In the genomic region with DNA sequence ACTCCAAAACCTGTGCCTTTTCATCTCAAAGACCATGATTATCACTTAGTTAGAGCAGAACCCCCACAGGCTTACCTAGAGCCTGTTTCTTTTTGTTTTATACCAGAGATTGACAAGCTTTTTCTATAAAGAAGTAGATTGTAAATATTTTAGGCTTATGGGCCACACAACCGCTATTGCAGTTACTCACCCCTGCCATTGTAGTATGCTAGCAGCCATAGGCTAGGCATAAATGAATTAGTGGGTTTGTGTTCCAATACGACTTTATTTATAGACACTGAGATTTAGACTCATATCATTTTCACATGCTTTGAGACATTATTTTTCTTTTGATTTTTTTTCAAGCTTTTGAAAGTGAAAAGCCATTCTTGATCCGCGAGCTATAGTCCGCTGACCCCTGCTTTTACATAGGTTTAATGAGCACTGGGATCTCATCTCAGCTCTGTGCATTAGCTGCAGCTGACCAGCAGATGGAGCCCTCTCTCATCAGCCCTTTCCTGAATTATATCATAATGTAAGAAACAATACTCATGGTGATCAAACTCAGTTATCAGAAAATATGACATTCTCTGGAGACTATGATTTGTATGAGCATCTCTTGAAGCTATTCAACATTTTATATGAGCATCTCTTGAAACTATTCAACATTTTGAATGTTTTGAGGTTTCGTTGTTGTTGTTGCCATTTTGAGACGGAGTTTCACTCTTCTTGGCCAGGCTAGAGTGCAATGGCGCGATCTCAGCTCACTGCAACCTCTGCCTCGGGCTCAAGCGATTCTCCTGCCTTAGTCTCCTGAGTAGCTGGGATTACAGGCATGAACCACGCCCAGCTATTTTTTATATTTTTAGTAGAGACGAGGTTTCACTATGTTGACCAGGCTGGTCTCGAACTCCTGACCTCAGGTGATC, we compare ENCODE assay signal across 8 cellular contexts.
A peak's percentile ranks its signal among the peaks of the same experiment; 100 is the strongest.
DNase-seq lines count a peak whose midpoint lies in the region; ATAC-seq and TF ChIP-seq lines count a peak whose summit lies in the region.

No MANE protein-coding gene starts in this region.

- H3K4ac ChIP-seq in mesenchymal stem cell (ENCODE audit: low read depth in 1 of 2, low read length in 2 of 2): no peak overlapping the region

- WGBS in mesenchymal stem cell: 84% methylated on average over 12 of the region's 14 CpGs
- 67 to 79% methylated on average over 11 to 14 of the region's 14 CpGs for WGBS in transverse colon (ENCODE audit: low coverage in 1 of 2), 2 donors

- H3K4me3 ChIP-seq in WI38 (ENCODE audit: low read depth, low read length) (0 out of 2 replicates have a peak overlapping the region, but pooled peaks have one; percentile 21), mesenchymal stem cell (ENCODE audit: insufficient read depth in 1 of 2, low read depth in 1 of 2, low read length in 2 of 2) (no peak overlapping the region), transverse colon (no peak overlapping the region)

- ATAC-seq in GM21717 (IDR thresholded peaks at IDR 0.05; ENCODE audit: unreplicated experiment) (peak; percentile 70), GM18861 (IDR thresholded peaks at IDR 0.05; ENCODE audit: unreplicated experiment) (no peak)

- no peak overlapping the region for H2BK120ac ChIP-seq in mesenchymal stem cell (ENCODE audit: low read depth, low read length)

- no peak for TF ChIP-seq POLR2A in transverse colon (IDR thresholded peaks at IDR 0.05)

- H3K36me3 ChIP-seq in mesenchymal stem cell (ENCODE audit: control insufficient read depth in 1 of 2, insufficient read depth in 2 of 2, low read depth in 1 of 2, low read length in 2 of 2) (peaks cover 0 to 9% of the 10 kb centered on the region in 2 experiments), transverse colon (peaks cover 0 to 16% (median 5%) of the 10 kb centered on the region in 4 donors)

- no peak overlapping the region for H3K23ac ChIP-seq in mesenchymal stem cell (ENCODE audit: low read length in 2 of 2)

- H3K9ac ChIP-seq in mesenchymal stem cell (ENCODE audit: low read length): no peak overlapping the region

- intact Hi-C loops in transverse colon (cut with DNase I; ENCODE audit: low total_unique reads): no loop called here

- no peak overlapping the region for H4K8ac ChIP-seq in mesenchymal stem cell (ENCODE audit: low read length)

- no peak for TF ChIP-seq EP300 in transverse colon (IDR thresholded peaks at IDR 0.05; ENCODE audit: low read depth)

- no peak overlapping the region for H2AFZ ChIP-seq in mesenchymal stem cell (ENCODE audit: low read depth, low read length)

- H3K27me3 ChIP-seq in mesenchymal stem cell (ENCODE audit: control insufficient read depth in 1 of 2, insufficient read depth in 1 of 2, low read length in 2 of 2) (no peaks in the 10 kb centered on the region), transverse colon (no peaks in the 10 kb centered on the region)

- no peak overlapping the region for H3K18ac ChIP-seq in mesenchymal stem cell (ENCODE audit: low read depth in 1 of 2, low read length in 2 of 2)

- H4K91ac ChIP-seq in mesenchymal stem cell (ENCODE audit: low read length): no peak overlapping the region

- no peak overlapping the region for H2BK5ac ChIP-seq in mesenchymal stem cell (ENCODE audit: low read depth, low read length, poor library complexity, severe bottlenecking)

- no peak overlapping the region for H3K4me2 ChIP-seq in mesenchymal stem cell (ENCODE audit: low read length, poor library complexity, severe bottlenecking)

- H3K4me1 ChIP-seq in mesenchymal stem cell (ENCODE audit: control insufficient read depth, insufficient read depth, low read depth, low read length) (no peaks in the 10 kb centered on the region), transverse colon (no peaks in the 10 kb centered on the region)

- no peak overlapping the region for H2BK15ac ChIP-seq in mesenchymal stem cell (ENCODE audit: low read depth, poor library complexity, severe bottlenecking)

- H2AK5ac ChIP-seq in mesenchymal stem cell (ENCODE audit: low read length, severe bottlenecking): no peak overlapping the region

- DNase-seq in GDM1 (lab: John Stamatoyannopoulos, UW): peak; percentile 14
- peak; percentile 65 for DNase-seq in NAMALWA (ENCODE audit: low spot score)
- DNase-seq in effector CD4-positive, alpha-beta T cell: peak; percentile 16
- peak; percentile 53 for DNase-seq in mesenchymal stem cell
- DNase-seq in transverse colon: peak; percentile 34

- in situ Hi-C loops in transverse colon (cut with MboI; ENCODE audit: low pct_ligation_motif_present in 1 of 4, low pct_unique_long_range_greater_than_20kb in 1 of 4, low sequenced_read_pairs in 3 of 4): no loop called here

- no peaks in the 10 kb centered on the region for H3K79me1 ChIP-seq in mesenchymal stem cell (replicated peaks; ENCODE audit: low read length, poor library complexity, severe bottlenecking)

- TF ChIP-seq CTCF in WI38 (IDR thresholded peaks at IDR 0.05; ENCODE audit: low read depth, low read length) (peak; percentile 76), transverse colon (IDR thresholded peaks at IDR 0.05) (peak; percentile 66 to 91 (median 83))

- H3K14ac ChIP-seq in mesenchymal stem cell (ENCODE audit: low read length in 2 of 2): no peak overlapping the region

- H3K9me3 ChIP-seq in mesenchymal stem cell (ENCODE audit: control insufficient read depth, low read length): no peaks in the 10 kb centered on the region
- no peaks in the 10 kb centered on the region for H3K9me3 ChIP-seq in transverse colon

- H3K27ac ChIP-seq in mesenchymal stem cell (ENCODE audit: low read length, poor library complexity, severe bottlenecking) (no peak overlapping the region), transverse colon (no peak overlapping the region)

- H2BK12ac ChIP-seq in mesenchymal stem cell (ENCODE audit: low read length in 2 of 2): no peak overlapping the region

Comparison
In these comparisons a context has a peak if more than half of its experiments do, and no peak if none do; other contexts are left out.
1. DNase-seq: peak in every context shown above with its lines; median percentile 65 in NAMALWA; 53 in mesenchymal stem cell; 34 in transverse colon; 16 in effector CD4-positive, alpha-beta T cell; 14 in GDM1.